ENCODE assay signal across 8 cellular contexts in genomic region chr2:130355181-130355577, GRCh38. TPM values are rescaled to one million over a fixed set of nuclear protein-coding genes. Genes with fewer than 3 reads are reported as not detected.
DNase-seq lines count a peak whose midpoint lies in the region; ATAC-seq, FAIRE-seq and TF ChIP-seq lines count a peak whose summit lies in the region.

No MANE protein-coding gene starts in this region.

- H3K4me3 ChIP-seq in SK-N-MC (peak overlapping the region; percentile 78), fibroblast of the aortic adventitia (ENCODE audit: low read depth, low read length) (peak overlapping the region; percentile 77), parathyroid adenoma (ENCODE audit: low read depth, low read length) (peak overlapping the region; percentile 88)

- TF ChIP-seq CTCF in H9 (conservative IDR thresholded peaks at IDR 0.05): no peak
- no peak for TF ChIP-seq CTCF in fibroblast of the aortic adventitia (IDR thresholded peaks at IDR 0.05; ENCODE audit: insufficient read depth, low read length)
- no peak for TF ChIP-seq CTCF in parathyroid adenoma (IDR thresholded peaks at IDR 0.05)

- H3K4me3 Mint-ChIP-seq in H9: peak overlapping the region; percentile 71 to 85

- H3T11ph ChIP-seq in H9 (ENCODE audit: low read length): no peak overlapping the region

- H3K27ac ChIP-seq in H9 (ENCODE audit: insufficient read length, low read depth, low read length): no peak overlapping the region
- no peak overlapping the region for H3K27ac ChIP-seq in SK-N-MC
- peak overlapping the region; percentile 48 for H3K27ac ChIP-seq in parathyroid adenoma

- H3K4me1 ChIP-seq in H9 (ENCODE audit: insufficient read depth, low read length) (no peaks in the 10 kb centered on the region), parathyroid adenoma (peaks cover 12% of the 10 kb centered on the region)

- no peak for FAIRE-seq in GM12891 (lab: Jason Lieb, UNC)

- no peak overlapping the region for H3K9ac ChIP-seq in H9 (ENCODE audit: extremely low read depth, insufficient read length, low read length)
- H3K9ac ChIP-seq in SK-N-MC (ENCODE audit: insufficient read length): no peak overlapping the region
- H3K9ac ChIP-seq in parathyroid adenoma: no peak overlapping the region

- ATAC-seq in HG03565 (IDR thresholded peaks at IDR 0.05; ENCODE audit: unreplicated experiment): no peak

- H3K4me2 ChIP-seq in H9 (ENCODE audit: insufficient read depth, insufficient read length, low read length) (peak overlapping the region; percentile 25), parathyroid adenoma (ENCODE audit: low read length) (peak overlapping the region; percentile 94)

- no peak overlapping the region for H2BK5ac ChIP-seq in H9 (ENCODE audit: insufficient read length, low read length)

- H2AFZ ChIP-seq in H9 (ENCODE audit: low read length): no peak overlapping the region
- peak overlapping the region; percentile 97 for H2AFZ ChIP-seq in parathyroid adenoma

- H4K20me1 ChIP-seq in H9 (ENCODE audit: control insufficient read depth, insufficient read depth, insufficient read length): no peaks in the 10 kb centered on the region

- no peak overlapping the region for H4K5ac ChIP-seq in H9 (ENCODE audit: insufficient read length, low read depth, low read length)

- H3K27me3 ChIP-seq in H9 (ENCODE audit: insufficient read depth, low read length) (peaks cover 5% of the 10 kb centered on the region; the same call in 1 of the 2 replicates), parathyroid adenoma (ENCODE audit: control insufficient read depth, insufficient read depth, low read length) (no peaks in the 10 kb centered on the region)

- no peak overlapping the region for H3K4ac ChIP-seq in H9 (ENCODE audit: low read depth, low read length)

- H3K18ac ChIP-seq in H9 (ENCODE audit: insufficient read length, low read depth, low read length): no peak overlapping the region

- peaks cover 34% of the 10 kb centered on the region for H3K27me3 Mint-ChIP-seq in H9 (ENCODE audit: low read depth)

- WGBS in H9 (ENCODE audit: extremely low coverage, insufficient read length, low lambda C conversion rate): no CpG with 5 or more reads among the region's 19 CpGs

- no peak overlapping the region for H2BK120ac ChIP-seq in H9 (ENCODE audit: low read depth, low read length, poor library complexity, severe bottlenecking)

- no peak overlapping the region for H3K27ac Mint-ChIP-seq in H9

- no peaks in the 10 kb centered on the region for H3K9me3 ChIP-seq in H9 (ENCODE audit: control insufficient read depth, low read depth, low read length)
- H3K9me3 ChIP-seq in SK-N-MC (ENCODE audit: low read depth, low read length): no peaks in the 10 kb centered on the region
- no peaks in the 10 kb centered on the region for H3K9me3 ChIP-seq in parathyroid adenoma (ENCODE audit: control insufficient read depth, low read length)

- H3K14ac ChIP-seq in H9 (ENCODE audit: insufficient read depth, low read length): no peak overlapping the region

- H3K56ac ChIP-seq in H9 (ENCODE audit: insufficient read length, low read depth, low read length): no peak overlapping the region

- no peak overlapping the region for H2BK15ac ChIP-seq in H9 (ENCODE audit: low read depth, low read length)

- peaks cover 0 to 3% (median 3%) of the 10 kb centered on the region in 3 experiments; a peak in 5 of 7 replicates for H3K36me3 Mint-ChIP-seq in H9 (ENCODE audit: insufficient read depth in 1 of 3, low read depth in 3 of 3)

- no peak overlapping the region for H2BK12ac ChIP-seq in H9 (ENCODE audit: insufficient read length, low read depth, low read length)

- peaks cover 17% of the 10 kb centered on the region in 2 experiments for H3K4me1 Mint-ChIP-seq in H9

- H2BK20ac ChIP-seq in H9 (ENCODE audit: low read depth, low read length, poor library complexity, severe bottlenecking): no peak overlapping the region

- H3K23me2 ChIP-seq in H9 (ENCODE audit: insufficient read length, low read depth, low read length, poor library complexity, severe bottlenecking): no peaks in the 10 kb centered on the region

- H3K79me2 ChIP-seq in H9 (ENCODE audit: insufficient read depth, low read length): no peaks in the 10 kb centered on the region
- H3K79me2 ChIP-seq in parathyroid adenoma: no peaks in the 10 kb centered on the region

- H4K91ac ChIP-seq in H9 (ENCODE audit: insufficient read length, low read depth, low read length): no peak overlapping the region

- H3K9me3 Mint-ChIP-seq in H9: no peaks in the 10 kb centered on the region; a peak in 2 of 5 replicates

- H3K36me3 ChIP-seq in SK-N-MC (ENCODE audit: insufficient read depth, low read length): no peaks in the 10 kb centered on the region
- H3K36me3 ChIP-seq in parathyroid adenoma (ENCODE audit: control insufficient read depth, insufficient read depth, low read length): no peaks in the 10 kb centered on the region

- H3K79me1 ChIP-seq in H9 (ENCODE audit: insufficient read depth, low read depth, low read length, poor library complexity, severe bottlenecking): no peaks in the 10 kb centered on the region

- H3K23ac ChIP-seq in H9 (ENCODE audit: insufficient read length, low read depth, low read length): no peak overlapping the region

- DNase-seq in H9: no peak
- no peak for DNase-seq in SK-N-MC (ENCODE audit: low read depth, low spot score)
- no peak for DNase-seq in fibroblast of the aortic adventitia (ENCODE audit: low read depth)
- no peak for DNase-seq in GM03348 (ENCODE audit: low spot score)
- no peak for DNase-seq in NCI-H510A treated with DMSO at 0.1 percent for 48 hours (lab: John Stamatoyannopoulos, UW)
- DNase-seq in GM12891 (ENCODE audit: insufficient read length, low spot score): no peak

- H2AK5ac ChIP-seq in H9 (ENCODE audit: insufficient read length, low read length): no peak overlapping the region

- no peak for TF ChIP-seq POLR2A in GM12891 (IDR thresholded peaks at IDR 0.05; ENCODE audit: low read depth, low read length)

- no peak overlapping the region for H4K8ac ChIP-seq in H9 (replicated peaks; ENCODE audit: insufficient read length, low read depth, low read length)

TF ChIP-seq in GM12891, 5 proteins besides CTCF, POLR2A, EP300 and RAD21:
- TF ChIP-seq PAX5 (IDR thresholded peaks at IDR 0.05; ENCODE audit: insufficient read depth, low read length, severe bottlenecking) (no peak), POU2F2 (IDR thresholded peaks at IDR 0.05; ENCODE audit: low read depth, low read length) (no peak), POLR2AphosphoS5 (IDR thresholded peaks at IDR 0.05; ENCODE audit: low read depth, low read length) (no peak), SPI1 (IDR thresholded peaks at IDR 0.05; ENCODE audit: low read depth, low read length) (no peak), TAF1 (IDR thresholded peaks at IDR 0.05; ENCODE audit: low read depth, low read length) (no peak)

RNA-seq across cellular contexts. Expression of gene PTPN18, which starts 0.7 kb away (rescaled TPM):
- total RNA-seq in H9 (2021) (13.0 and 16.3 TPM in 2 replicates), fibroblast of the aortic adventitia (ENCODE audit: low replicate concordance) (22.2 and 25.8 TPM in 2 replicates)
- 29.4 TPM for polyA plus RNA-seq in GM12891 (2012; ENCODE audit: low read depth, missing spikeins)

RNA-seq across cellular contexts. Expression of gene IMP4, which starts 12.5 kb away (rescaled TPM):
- 92.9 and 101 TPM in 2 replicates for total RNA-seq in H9 (2021)
- total RNA-seq in fibroblast of the aortic adventitia (ENCODE audit: low replicate concordance): 59.0 and 66.1 TPM in 2 replicates
- 118 TPM for polyA plus RNA-seq in GM12891 (2012; ENCODE audit: low read depth, missing spikeins)
